ENCODE assay signal across 12 cellular contexts in the genomic region with DNA sequence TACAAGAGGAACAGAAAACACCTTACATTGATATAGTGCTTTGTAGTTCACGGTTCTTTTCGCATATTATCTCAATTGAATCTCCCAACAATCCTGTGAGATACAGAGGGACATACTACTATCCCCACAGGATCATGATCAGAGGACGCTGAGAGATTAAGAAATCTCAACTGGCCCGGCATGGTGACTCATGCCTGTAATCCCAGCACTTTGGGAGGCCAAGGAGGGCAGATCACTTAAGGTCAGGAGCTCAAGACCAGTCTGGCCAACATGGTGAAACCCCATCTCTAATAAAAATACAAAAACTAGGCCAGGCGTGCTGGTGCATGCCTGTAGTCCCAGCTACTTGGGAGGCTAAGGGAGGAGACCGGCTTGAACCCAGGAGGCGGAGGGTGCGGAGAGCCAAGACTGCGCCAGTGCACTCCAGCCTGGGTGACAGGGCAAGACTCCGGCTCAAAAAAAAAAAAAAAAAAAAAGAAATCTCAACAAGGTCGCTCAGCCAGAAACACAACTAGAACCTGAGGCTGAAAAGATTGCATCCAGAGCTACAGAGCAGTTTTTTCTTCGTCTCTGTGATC. TPM values are rescaled to one million over a fixed set of nuclear protein-coding genes. Genes with fewer than 3 reads are reported as not detected.
DNase-seq lines count a peak whose midpoint lies in the region; ATAC-seq and TF ChIP-seq lines count a peak whose summit lies in the region.
"Had no signal": no experiment of that assay in that cellular context is flagged by ENCODE, and none has a peak within 500 bp of the region (broad histone marks: within the 10 kb centered on the region; RNA-seq: fewer than 3 reads in every experiment).

No MANE protein-coding gene starts in this region.

- H3K4me3 Mint-ChIP-seq in Caco-2 (ENCODE audit: unreplicated experiment) = no peak overlapping the region

- H3K27ac ChIP-seq in OCI-LY1 (ENCODE audit: low read depth, low read length, poor library complexity, severe bottlenecking) (peak overlapping the region; percentile 73), esophagus (ENCODE audit: low read depth in 2 of 2, low read length in 1 of 2) (peak overlapping the region; percentile 40 to 77), parathyroid adenoma (peak overlapping the region; percentile 29)

- ATAC-seq in GM21825 (IDR thresholded peaks at IDR 0.05; ENCODE audit: unreplicated experiment) = no peak

- no peaks in the 10 kb centered on the region for H4K20me1 ChIP-seq in OCI-LY1 (ENCODE audit: insufficient read depth, low read length)

- H3K4me3 ChIP-seq in Caco-2 (ENCODE audit: low read depth, low read length) (no peak overlapping the region), OCI-LY1 (ENCODE audit: low read depth, low read length, poor library complexity, severe bottlenecking) (no peak overlapping the region), esophagus (ENCODE audit: low read depth in 1 of 2, low read length in 2 of 2) (no peak overlapping the region), parathyroid adenoma (ENCODE audit: low read depth, low read length) (no peak overlapping the region)

- H3K36me3 ChIP-seq in Caco-2 (ENCODE audit: control insufficient read depth, insufficient read depth, low read length) (no peaks in the 10 kb centered on the region), OCI-LY1 (ENCODE audit: insufficient read depth, low read length) (no peaks in the 10 kb centered on the region), esophagus (ENCODE audit: control insufficient read depth in 2 of 2, insufficient read depth in 2 of 2, low read length in 1 of 2) (no peaks in the 10 kb centered on the region), parathyroid adenoma (ENCODE audit: control insufficient read depth, insufficient read depth, low read length) (no peaks in the 10 kb centered on the region)

- no peak overlapping the region; the same call in 1 of the 2 replicates for H3K9ac ChIP-seq in OCI-LY1 (ENCODE audit: low read length)
- no peak overlapping the region for H3K9ac ChIP-seq in parathyroid adenoma

- H3K4me1 ChIP-seq in Caco-2 (peaks cover 18% of the 10 kb centered on the region), OCI-LY1 (ENCODE audit: insufficient read depth, low read length, severe bottlenecking) (peaks cover 41% of the 10 kb centered on the region), esophagus (ENCODE audit: control insufficient read depth in 2 of 2, insufficient read depth in 2 of 2, low read length in 1 of 2) (no peaks in the 10 kb centered on the region), parathyroid adenoma (peaks cover 11% of the 10 kb centered on the region)

- TF ChIP-seq CTCF in Caco-2 (IDR thresholded peaks at IDR 0.05; ENCODE audit: insufficient read depth in 1 of 2, low read depth in 1 of 2, low read length in 1 of 2, severe bottlenecking in 1 of 2, unreplicated experiment in 1 of 2) = no peak
- no peak for TF ChIP-seq CTCF in OCI-LY1 (IDR thresholded peaks at IDR 0.05; ENCODE audit: low read length)
- no peak for TF ChIP-seq CTCF in parathyroid adenoma (IDR thresholded peaks at IDR 0.05)

- WGBS in esophagus, 2 donors = 58 to 71% methylated on average over 12 of the region's 12 CpGs

- H3K79me2 ChIP-seq in OCI-LY1 (ENCODE audit: insufficient read depth, low read length) (no peaks in the 10 kb centered on the region), parathyroid adenoma (no peaks in the 10 kb centered on the region)

- no peak overlapping the region for H2AFZ ChIP-seq in OCI-LY1 (ENCODE audit: low read length)
- H2AFZ ChIP-seq in parathyroid adenoma = peak overlapping the region; percentile 33

- H3K4me2 ChIP-seq in OCI-LY1 (ENCODE audit: low read length) (no peak overlapping the region), parathyroid adenoma (ENCODE audit: low read length) (no peak overlapping the region)

- H3K9me3 ChIP-seq in Caco-2 (no peaks in the 10 kb centered on the region), OCI-LY1 (ENCODE audit: low read length) (no peaks in the 10 kb centered on the region), esophagus (ENCODE audit: control insufficient read depth in 2 of 2, insufficient read depth in 1 of 2, low read depth in 1 of 2, low read length in 1 of 2) (no peaks in the 10 kb centered on the region), parathyroid adenoma (ENCODE audit: control insufficient read depth, low read length) (no peaks in the 10 kb centered on the region)

- no peaks in the 10 kb centered on the region for H3K9me3 Mint-ChIP-seq in Caco-2 (ENCODE audit: unreplicated experiment)
- H3K9me3 Mint-ChIP-seq: CD4-positive, CD25-positive, alpha-beta regulatory T cell had no signal

- CTCF ChIA-PET in Caco-2 (lab: Charles Lee) = interaction anchor here (1.3 to 2.4 kb wide), 5 partner anchors 93 to 208 kb away, joined by 6 to 53 read pairs (median 17); a partner anchor contains a TSS

- H3F3A ChIP-seq in OCI-LY1 (ENCODE audit: insufficient read depth, low read length) = no peaks in the 10 kb centered on the region

- BruUV-seq in Caco-2 (replicated peaks; lab: Mats Ljungman, UMichigan) = no TSS peak

- H3K9me2 ChIP-seq in OCI-LY1 (ENCODE audit: low read depth, low read length) = no peaks in the 10 kb centered on the region

- POLR2A ChIA-PET in Caco-2 (lab: Charles Lee) = no interaction called here

- H3K36me3 Mint-ChIP-seq in Caco-2 (ENCODE audit: insufficient read depth, unreplicated experiment) = no peaks in the 10 kb centered on the region
- H3K36me3 Mint-ChIP-seq: CD4-positive, CD25-positive, alpha-beta regulatory T cell had no signal

- H3K27ac Mint-ChIP-seq in Caco-2 (ENCODE audit: unreplicated experiment) = peak overlapping the region; percentile 55

- H3K27me3 Mint-ChIP-seq in Caco-2 (ENCODE audit: insufficient read depth, unreplicated experiment) = no peaks in the 10 kb centered on the region
- H3K27me3 Mint-ChIP-seq: CD4-positive, CD25-positive, alpha-beta regulatory T cell had no signal

- DNase-seq in Caco-2 = peak in 1 of 2 experiments; percentile 37
- DNase-seq in COLO668 (lab: John Stamatoyannopoulos, UW; ENCODE audit: unreplicated experiment) = no peak
- no peak for DNase-seq in midbrain (lab: John Stamatoyannopoulos, UW)
- no peak for DNase-seq in NCI-H226
- DNase-seq: activated CD8-positive, alpha-beta memory T cell treated with anti-CD3 and anti-CD28 coated beads, Interleukin-2, amount 50 U/mL, for 4 hours; amniotic stem cell; stimulated activated naive CD4-positive, alpha-beta T cell treated with Interleukin-2 at 50 U/mL for 16 hours had no signal

- intact Hi-C loops in Caco-2 (cut with micrococcal nuclease; ENCODE audit: unreplicated experiment) = loop anchor here (2.0 kb wide), 1 partner anchor 78 kb away; no protein-coding TSS in a partner anchor

- H3K27me3 ChIP-seq in Caco-2 (replicated peaks; ENCODE audit: control insufficient read depth, insufficient read depth, low read length) (no peaks in the 10 kb centered on the region), OCI-LY1 (ENCODE audit: insufficient read depth, low read length) (no peaks in the 10 kb centered on the region), esophagus (ENCODE audit: control insufficient read depth in 1 of 2, insufficient read depth in 2 of 2, low read length in 2 of 2) (no peaks in the 10 kb centered on the region), parathyroid adenoma (ENCODE audit: control insufficient read depth, insufficient read depth, low read length) (no peaks in the 10 kb centered on the region)

- H3K4me1 Mint-ChIP-seq in Caco-2 (ENCODE audit: low read depth, unreplicated experiment) = peaks cover 8% of the 10 kb centered on the region

RNA-seq across cellular contexts. Expression of a gene that starts 7.4 kb away (rescaled TPM):
- total RNA-seq in Caco-2 (2022) = 23.4 and 24.0 TPM in 2 replicates
- polyA plus RNA-seq in esophagus = 10 to 100 TPM; 12.7 to 15.8 TPM

RNA-seq across cellular contexts. Expression of a gene that starts 7.5 kb away (rescaled TPM):
- not detected in 2 replicates for total RNA-seq in Caco-2 (2022)
- under 1 TPM; 0.02 to 0.06 TPM for polyA plus RNA-seq in esophagus
- total RNA-seq: CD4-positive, CD25-positive, alpha-beta regulatory T cell had no signal
- polyA plus RNA-seq: CD4-positive, CD25-positive, alpha-beta regulatory T cell had no signal
